8 cellular contexts compared by ENCODE assay signal in the genomic region with DNA sequence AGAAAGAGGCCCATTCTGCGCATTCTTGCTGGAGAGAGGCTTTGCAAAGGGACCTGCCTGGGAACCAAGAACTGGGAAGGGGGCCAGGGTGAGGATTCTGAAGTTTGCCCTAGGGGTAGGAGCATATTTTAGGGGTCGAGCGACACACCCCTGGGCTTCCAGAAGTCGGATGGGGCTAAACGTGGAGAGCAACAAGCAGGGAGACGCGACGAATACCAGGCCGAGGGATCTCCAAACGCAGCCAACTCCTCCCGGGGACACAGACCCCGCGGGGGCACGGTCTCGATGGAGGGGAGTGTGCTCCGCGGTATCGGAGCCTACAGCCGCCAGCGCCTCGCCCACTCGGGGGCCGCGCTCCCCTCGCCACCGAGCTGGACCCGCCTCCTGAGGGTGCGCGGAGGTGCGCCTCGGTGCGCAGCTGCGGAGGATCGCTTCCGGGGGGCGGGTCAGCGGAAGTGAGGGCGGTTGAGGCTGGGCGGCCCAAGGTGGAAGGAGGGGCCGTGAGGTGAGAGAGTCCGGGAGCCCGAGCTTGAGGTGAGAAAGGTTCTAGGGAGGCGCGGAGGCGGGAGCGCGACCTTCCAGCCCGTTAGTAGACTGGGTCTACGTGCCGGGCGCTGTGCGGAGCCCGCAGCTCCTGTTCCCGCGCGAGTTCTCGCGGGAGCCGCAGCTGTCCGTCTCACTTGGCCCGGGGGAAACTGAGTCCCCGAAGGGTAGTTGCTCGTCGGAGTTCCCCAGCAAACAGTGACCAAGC. TPM values are rescaled to one million over a fixed set of nuclear protein-coding genes. Genes with fewer than 3 reads are reported as not detected.
DNase-seq lines count a peak whose midpoint lies in the region; FAIRE-seq and TF ChIP-seq lines count a peak whose summit lies in the region.

Gene MTFR1L (plus strand): TSS at position 459 of the 751 bp plus-strand sequence. CDS start 3,151 bp downstream, outside the sequence.

- H3K27ac ChIP-seq in ovary (peak within 1 kb of the TSS; percentile 74 to 86), thyroid gland (peak within 1 kb of the TSS; percentile 81 to 93 (median 90))

- H3K27me3 Mint-ChIP-seq in activated naive CD4-positive, alpha-beta T cell treated with anti-CD3 and anti-CD28 coated beads, Interleukin-2, amount 50 U/mL, for 24 hours: no peaks in the 10 kb centered on the region
- H3K27me3 Mint-ChIP-seq in glutamatergic neuron (ENCODE audit: unreplicated experiment): peaks cover 10% of the 10 kb centered on the region

- no peaks in the 10 kb centered on the region for H3K27me3 ChIP-seq in ovary
- H3K27me3 ChIP-seq in thyroid gland: no peaks in the 10 kb centered on the region

- peaks cover 44% of the 10 kb centered on the region for H3K4me1 Mint-ChIP-seq in activated naive CD4-positive, alpha-beta T cell treated with anti-CD3 and anti-CD28 coated beads, Interleukin-2, amount 50 U/mL, for 24 hours
- peaks cover 36% of the 10 kb centered on the region for H3K4me1 Mint-ChIP-seq in glutamatergic neuron (ENCODE audit: low read depth, unreplicated experiment)

- peak within 1 kb of the TSS; percentile 99 for H3K4me3 ChIP-seq in ovary
- H3K4me3 ChIP-seq in thyroid gland (replicated peaks in 1 of 3): peak within 1 kb of the TSS; percentile 64 to 98 (median 97)

- TF ChIP-seq POLR2A in H54 (IDR thresholded peaks at IDR 0.05; ENCODE audit: low read depth, low read length) (peak; percentile 58), ovary (IDR thresholded peaks at IDR 0.05) (peak; percentile 90), thyroid gland (IDR thresholded peaks at IDR 0.05) (peak; percentile 92 to 97)

- H3K36me3 Mint-ChIP-seq in activated naive CD4-positive, alpha-beta T cell treated with anti-CD3 and anti-CD28 coated beads, Interleukin-2, amount 50 U/mL, for 24 hours: peaks cover 2% of the 10 kb centered on the region
- H3K36me3 Mint-ChIP-seq in glutamatergic neuron (ENCODE audit: unreplicated experiment): no peaks in the 10 kb centered on the region

- DNase-seq in GM03348 (ENCODE audit: low spot score): peak; percentile 97
- peak; percentile 86 for DNase-seq in H54 (ENCODE audit: insufficient read length, low spot score)
- DNase-seq in M059J (ENCODE audit: low read depth): peak; percentile 86
- peak; percentile 78 for DNase-seq in SKM-1 (lab: John Stamatoyannopoulos, UW; ENCODE audit: unreplicated experiment)
- peak; percentile 89 for DNase-seq in glutamatergic neuron
- DNase-seq in ovary: peak; percentile 86 to 91 (median 88)
- peak; percentile 91 for DNase-seq in thyroid gland

- H3K27ac Mint-ChIP-seq in activated naive CD4-positive, alpha-beta T cell treated with anti-CD3 and anti-CD28 coated beads, Interleukin-2, amount 50 U/mL, for 24 hours: peak within 1 kb of the TSS; percentile 97
- H3K27ac Mint-ChIP-seq in glutamatergic neuron (ENCODE audit: unreplicated experiment): peak within 1 kb of the TSS; percentile 93

- TF ChIP-seq CTCF in glutamatergic neuron (IDR thresholded peaks at IDR 0.05; ENCODE audit: partially characterized antibody, unreplicated experiment) (no peak), ovary (IDR thresholded peaks at IDR 0.05) (no peak), thyroid gland (IDR thresholded peaks at IDR 0.05) (no peak)

- H3K9me3 ChIP-seq in ovary (no peaks in the 10 kb centered on the region), thyroid gland (no peaks in the 10 kb centered on the region)

- H3K4me1 ChIP-seq in ovary (ENCODE audit: insufficient read depth) (peaks cover 14% of the 10 kb centered on the region), thyroid gland (peaks cover 29 to 40% of the 10 kb centered on the region in 2 donors)

- H3K36me3 ChIP-seq in ovary: no peaks in the 10 kb centered on the region
- peaks cover 0 to 8% of the 10 kb centered on the region in 2 donors for H3K36me3 ChIP-seq in thyroid gland

- peak within 1 kb of the TSS; percentile 97 for H3K4me3 Mint-ChIP-seq in activated naive CD4-positive, alpha-beta T cell treated with anti-CD3 and anti-CD28 coated beads, Interleukin-2, amount 50 U/mL, for 24 hours
- H3K4me3 Mint-ChIP-seq in glutamatergic neuron (ENCODE audit: unreplicated experiment): peak within 1 kb of the TSS; percentile 100

- FAIRE-seq in H54 (lab: Jason Lieb, UNC): no peak

- no peaks in the 10 kb centered on the region for H3K9me3 Mint-ChIP-seq in activated naive CD4-positive, alpha-beta T cell treated with anti-CD3 and anti-CD28 coated beads, Interleukin-2, amount 50 U/mL, for 24 hours
- H3K9me3 Mint-ChIP-seq in glutamatergic neuron (ENCODE audit: unreplicated experiment): peaks cover 18% of the 10 kb centered on the region

- TF ChIP-seq EP300 in ovary (IDR thresholded peaks at IDR 0.05): no peak

- 0 to 2% (median 1%) methylated on average over 55 to 64 of the region's 64 CpGs for WGBS in ovary, 3 donors
- WGBS in thyroid gland, 2 donors: 0 to 1% methylated on average over 35 to 48 of the region's 64 CpGs

- intact Hi-C loops in ovary (cut with DNase I) (loop anchor here in 2 of 4 donors (5.0 to 10.0 kb wide), 3 partner anchors 55 to 185 kb away; partner anchors contain the start of genes PAQR7 (in 2 of the 2) and PAFAH2 (in 1 of the 2)), thyroid gland (cut with DNase I) (loop anchor here (10.0 kb wide), 2 partner anchors 395 to 585 kb away; partner anchors contain the start of genes RHCE and SYF2)

RNA-seq across cellular contexts. Expression of gene MTFR1L, which starts in this region (rescaled TPM):
- 45.0 and 45.6 TPM in 2 replicates for total RNA-seq in M059J (2014; rRNA removed; shearing (Covaris generic))
- total RNA-seq in glutamatergic neuron (ENCODE audit: unreplicated experiment): 70.4 TPM
- 100 to 1,000 TPM in 2 of 7 donors, 10 to 100 TPM in 5; 55.5 to 113 (median 97.4) TPM for total RNA-seq in ovary
- polyA plus RNA-seq in ovary: 10 to 100 TPM; 73.0 to 97.1 TPM
- total RNA-seq in thyroid gland: 100 to 1,000 TPM in 1 of 4 donors, 10 to 100 TPM in 3; 75.7 to 109 (median 99.2) TPM

Comparison
In these comparisons a context has a peak if more than half of its experiments do, and no peak if none do; other contexts are left out.
1. Peak in every context shown above with its lines: DNase-seq, H3K4me3 ChIP-seq and H3K27ac ChIP-seq.